22 cellular contexts compared by ENCODE assay signal in the genomic region with DNA sequence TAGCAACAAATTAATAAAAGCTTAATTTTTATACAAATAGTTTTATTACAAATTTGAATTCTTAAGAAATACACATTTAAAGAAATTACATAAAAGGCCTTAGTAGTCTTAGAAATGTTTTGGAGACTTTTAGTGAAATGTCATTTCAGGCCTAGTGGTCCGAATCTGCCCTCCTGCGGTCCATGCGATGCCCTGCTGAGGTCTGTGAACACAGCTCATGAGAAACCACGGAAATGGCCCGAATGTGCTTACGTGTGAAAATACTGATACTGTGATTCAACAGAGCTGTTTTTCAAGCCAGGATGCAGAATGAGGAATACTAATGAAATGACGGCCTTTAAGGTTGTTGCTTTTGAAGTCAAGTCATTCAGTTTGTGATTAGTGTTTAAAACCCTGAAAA.
"Had no signal": no experiment of that assay in that cellular context is flagged by ENCODE, and none has a peak within 500 bp of the region (broad histone marks: within the 10 kb centered on the region; RNA-seq: fewer than 3 reads in every experiment).

No MANE protein-coding gene starts in this region.

- H3K4me3 ChIP-seq: body of pancreas, esophagus muscularis mucosa, gastrocnemius medialis, left ventricle myocardium inferior, lung, mucosa of descending colon, spleen, transverse colon had no signal

- H3K27ac ChIP-seq: body of pancreas, esophagus muscularis mucosa, gastrocnemius medialis, left ventricle myocardium inferior, transverse colon had no signal

- H3K27me3 ChIP-seq: body of pancreas, esophagus muscularis mucosa, gastrocnemius medialis, spleen, transverse colon had no signal

- H3K4me1 ChIP-seq: body of pancreas, esophagus muscularis mucosa, gastrocnemius medialis, left ventricle myocardium inferior, spleen, transverse colon had no signal

- DNase-seq: activated B cell treated with CpG ODN at 0.5 μM for 24 hours; activated CD4-positive, alpha-beta T cell treated with anti-CD3 and anti-CD28 coated beads, Interleukin-2, amount 50 U/mL, for 1 hour; activated CD8-positive, alpha-beta T cell treated with anti-CD3 and anti-CD28 coated beads for 36 hours; activated gamma-delta T cell treated with Interleukin-2 at 50 U/mL for 16 hours; activated naive CD4-positive, alpha-beta T cell treated with anti-CD3 and anti-CD28 coated beads, Interleukin-2, amount 50 U/mL, for 16 hours; activated T-cell treated with anti-CD3 and anti-CD28 coated beads, Interleukin-2, amount 50 U/mL, for 4 hours; amniotic stem cell; body of pancreas; caudate nucleus; endodermal cell; gastrocnemius medialis; glutamatergic neuron; left ventricle myocardium inferior; mucosa of descending colon; right cardiac atrium; spleen; stimulated activated naive CD4-positive, alpha-beta T cell; T-helper 17 cell; T1000; transverse colon had no signal

- H3K36me3 ChIP-seq: transverse colon had no signal

- H3K9me3 ChIP-seq: body of pancreas, esophagus muscularis mucosa, gastrocnemius medialis, left ventricle myocardium inferior, mucosa of descending colon, spleen, transverse colon had no signal
